Comparison of ENCODE assay signal across 10 cellular contexts in genomic region chr13:100657881-100658315, GRCh38. TPM values are rescaled to one million over a fixed set of nuclear protein-coding genes. Genes with fewer than 3 reads are reported as not detected.
DNase-seq lines count a peak whose midpoint lies in the region; ATAC-seq and TF ChIP-seq lines count a peak whose summit lies in the region.
"Had no signal": no experiment of that assay in that cellular context is flagged by ENCODE, and none has a peak within 500 bp of the region (broad histone marks: within the 10 kb centered on the region; RNA-seq: fewer than 3 reads in every experiment).

No MANE protein-coding gene starts in this region.

- H3K36me3 Mint-ChIP-seq in neural crest cell (ENCODE audit: low read depth), result peaks cover 29% of the 10 kb centered on the region

- no peak overlapping the region for H3K4me3 Mint-ChIP-seq in neural crest cell

- peak overlapping the region; percentile 97 for H3K27ac ChIP-seq in angular gyrus (ENCODE audit: low read depth, low read length)

- no peaks in the 10 kb centered on the region for H3K27me3 Mint-ChIP-seq in neural crest cell (ENCODE audit: low read depth)
- H3K27me3 Mint-ChIP-seq: IgD-negative memory B cell had no signal

- H3K27ac Mint-ChIP-seq in neural crest cell (ENCODE audit: unreplicated experiment), result peak overlapping the region; percentile 68

- peaks cover 9% of the 10 kb centered on the region for H3K4me1 Mint-ChIP-seq in neural crest cell

- DNase-seq in neural crest cell (ENCODE audit: low read depth, low spot score) (no peak), dedifferentiated amniotic fluid mesenchymal stem cell (ENCODE audit: extremely low spot score) (no peak)
- DNase-seq: DMS 273 treated with DMSO at 0.1 percent for 48 hours, NCI-H2081 had no signal

- peak; percentile 15 for ATAC-seq in GM18517 (IDR thresholded peaks at IDR 0.05; ENCODE audit: unreplicated experiment)
- peak; percentile 16 for ATAC-seq in HG02763 (IDR thresholded peaks at IDR 0.05; ENCODE audit: unreplicated experiment)
- no peak for ATAC-seq in HG03565 (IDR thresholded peaks at IDR 0.05; ENCODE audit: unreplicated experiment)
- no peak for ATAC-seq in GM18519 (IDR thresholded peaks at IDR 0.05; ENCODE audit: low FRiP score, unreplicated experiment)

- H3K9me3 Mint-ChIP-seq in neural crest cell, result no peaks in the 10 kb centered on the region
- H3K9me3 Mint-ChIP-seq: IgD-negative memory B cell had no signal

- TF ChIP-seq CTCF in neural crest cell (conservative IDR thresholded peaks at IDR 0.05), result no peak

RNA-seq across cellular contexts. Expression of gene TMTC4, which starts 16.7 kb away (rescaled TPM):
- total RNA-seq in neural crest cell, result 51.7 and 57.1 TPM in 2 replicates

Comparison
In these comparisons a context has a peak if more than half of its experiments do, and no peak if none do; other contexts are left out.
1. ATAC-seq: peak in GM18517 (single experiment) and HG02763 (single experiment); none in HG03565 (single experiment) and GM18519 (single experiment).